In genomic region chr15:66614456-66615174, GRCh38 we compare ENCODE assay signal across 1 cellular context.
TF ChIP-seq lines count a peak whose summit lies in the region.

No MANE protein-coding gene starts in this region.

TF ChIP-seq in GM12878, 131 proteins besides CTCF, POLR2A, EP300 and RAD21 (continued from another document):
- TF ChIP-seq ZBTB11 (CRISPR knock-in tag; IDR thresholded peaks at IDR 0.05), result no peak
- no peak for TF ChIP-seq EZH2 (IDR thresholded peaks at IDR 0.05; ENCODE audit: borderline replicate concordance, control insufficient read depth, low read depth, low read length)
- no peak for TF ChIP-seq MAX (IDR thresholded peaks at IDR 0.05; ENCODE audit: low read depth, low read length)
- TF ChIP-seq E2F4 (IDR thresholded peaks at IDR 0.05; ENCODE audit: low read depth, low read length), result no peak
- TF ChIP-seq MEF2B (IDR thresholded peaks at IDR 0.05; ENCODE audit: partially characterized antibody, poor library complexity, severe bottlenecking), result no peak
TF ChIP-seq in GM12878: peak in this region for 1.
